In the genomic region with DNA sequence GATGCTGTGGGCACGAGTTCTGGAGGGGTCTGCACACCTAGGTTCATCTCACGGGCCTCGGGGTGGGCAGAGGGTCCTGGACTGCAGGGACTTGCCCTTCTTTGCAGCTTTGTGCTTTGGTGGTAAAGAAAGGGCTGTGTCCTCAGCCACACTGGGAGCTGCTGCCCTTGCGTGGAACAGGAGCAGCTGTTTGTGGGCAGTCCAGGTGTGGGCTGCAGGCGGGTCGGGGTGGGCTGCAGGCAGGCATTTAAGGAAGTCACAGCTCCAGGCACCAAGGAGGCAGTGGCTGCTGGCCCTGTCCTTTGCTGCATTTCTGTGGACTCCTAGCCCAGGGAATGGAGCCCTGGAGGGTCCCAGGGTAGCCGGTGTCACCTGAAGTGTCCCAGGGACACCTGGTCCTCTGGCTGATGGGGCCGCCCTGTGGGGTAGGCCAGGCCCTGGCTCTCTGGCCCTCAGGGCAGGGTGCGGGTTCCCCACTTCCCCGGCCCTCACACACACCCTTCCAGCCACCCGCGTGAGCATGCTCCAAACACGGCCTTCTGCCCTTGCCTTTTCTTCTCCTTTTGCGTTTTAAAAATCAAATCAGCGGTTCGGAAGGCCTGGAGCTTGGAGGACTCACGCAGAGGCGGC, we compare ENCODE assay signal across 29 cellular contexts.
"Had no signal": no experiment of that assay in that cellular context is flagged by ENCODE, and none has a peak within 500 bp of the region (broad histone marks: within the 10 kb centered on the region; RNA-seq: fewer than 3 reads in every experiment).

No MANE protein-coding gene starts in this region.

- H3K4me1 ChIP-seq: colonic mucosa, gastrocnemius medialis, heart left ventricle, left lung, neural progenitor cell, prostate gland, right atrium auricular region, sigmoid colon, testis, tibial artery, upper lobe of left lung had no signal

- H3K36me3 ChIP-seq: colonic mucosa, gastrocnemius medialis, heart left ventricle, left lung, neural progenitor cell, prostate gland, right atrium auricular region, sigmoid colon, tibial artery, upper lobe of left lung had no signal

- DNase-seq: colonic mucosa; effector CD8-positive, alpha-beta T cell; endodermal cell; foreskin fibroblast; gastrocnemius medialis; left cardiac atrium; mammary epithelial cell; mesendoderm; midbrain; naive thymus-derived CD4-positive, alpha-beta T cell; nucleus accumbens; sigmoid colon; stimulated activated CD4-positive, alpha-beta T cell treated with anti-CD3 and anti-CD28 coated beads, Interleukin-2, amount 100 ng/mL, for 24 hours; stimulated activated CD4-positive, alpha-beta T cell treated with anti-CD3 and anti-CD28 coated beads, Interleukin-4, amount 100 ng/mL, for 24 hours; stimulated activated naive CD8-positive, alpha-beta T cell treated with anti-CD3 and anti-CD28 coated beads, Interleukin-15, Interleukin-2, amounts not matched to agents 100 U/mL and 50 U/mL, for 24 hours; substantia nigra; testis; tibial artery; upper lobe of left lung had no signal

- ATAC-seq: esophagus mucosa; gastrocnemius medialis; left cardiac atrium; left lung; naive thymus-derived CD4-positive, alpha-beta T cell; stimulated activated effector memory CD8-positive, alpha-beta T cell treated with anti-CD3 and anti-CD28 coated beads, Interleukin-12 subunit alpha, Interleukin-12 subunit beta, amount 100 ng/mL, for 72 hours; stimulated activated naive CD8-positive, alpha-beta T cell treated with anti-CD3 and anti-CD28 coated beads, Interleukin-15, Interleukin-2, amounts not matched to agents 100 U/mL and 50 U/mL, for 24 hours had no signal

- H3K4me2 ChIP-seq: hepatocyte, neural progenitor cell had no signal

- FAIRE-seq: urothelium cell line had no signal

- H3K4me3 ChIP-seq: colonic mucosa, gastrocnemius medialis, heart left ventricle, hepatocyte, left lung, neural progenitor cell, prostate gland, right atrium auricular region, sigmoid colon, testis, tibial artery, upper lobe of left lung had no signal

- H3K27ac ChIP-seq: colonic mucosa, epithelial cell of prostate, gastrocnemius medialis, heart left ventricle, hepatocyte, left lung, neural progenitor cell, prostate gland, right atrium auricular region, sigmoid colon, testis, tibial artery, upper lobe of left lung had no signal

- H3K9me3 ChIP-seq: colonic mucosa, gastrocnemius medialis, heart left ventricle, left lung, prostate gland, right atrium auricular region, sigmoid colon, testis, tibial artery, upper lobe of left lung had no signal

- H3K9ac ChIP-seq: neural progenitor cell had no signal

- H3K27me3 ChIP-seq: colonic mucosa, hepatocyte, neural progenitor cell, right atrium auricular region, testis, upper lobe of left lung had no signal
